Comparison of ENCODE assay signal across 31 cellular contexts in the genomic region with DNA sequence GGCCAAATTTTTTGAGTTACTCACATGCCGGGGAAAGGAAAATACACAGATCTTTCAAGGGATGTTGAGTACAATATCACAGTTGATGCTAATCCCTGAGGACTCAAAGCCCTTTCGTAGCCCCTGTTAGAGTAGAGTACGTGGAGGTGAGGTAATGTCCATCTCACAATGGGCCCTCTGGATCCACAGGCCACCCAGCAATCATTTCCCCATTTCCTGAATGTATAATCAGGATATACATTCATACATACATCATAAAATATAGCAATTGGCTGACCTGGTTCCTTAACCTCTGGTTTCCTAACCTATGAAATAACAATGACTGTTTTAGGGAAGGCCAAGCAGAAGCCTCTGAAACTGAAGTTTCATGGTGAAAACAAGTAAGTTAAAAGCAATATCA. TPM values are rescaled to one million over a fixed set of nuclear protein-coding genes. Genes with fewer than 3 reads are reported as not detected.
"Had no signal": no experiment of that assay in that cellular context is flagged by ENCODE, and none has a peak within 500 bp of the region (broad histone marks: within the 10 kb centered on the region; RNA-seq: fewer than 3 reads in every experiment).

No MANE protein-coding gene starts in this region.

- H3K27me3 ChIP-seq: left lung, ovary, tibial nerve, uterus had no signal

- H3K27ac Mint-ChIP-seq: immature natural killer cell; natural killer cell treated with Interleukin-12 subunit alpha and Interleukin-12 subunit beta and Interleukin-15 and Interleukin-18, amount 100 ng/mL, for 72 hours; type B pancreatic cell had no signal

- ATAC-seq: left colon; left lung; lower lobe of right lung; mucosa of descending colon; naive thymus-derived CD4-positive, alpha-beta T cell; natural killer cell treated with Interleukin-12 subunit alpha and Interleukin-12 subunit beta and Interleukin-15 and Interleukin-18, amount 100 ng/mL, for 72 hours; right cardiac atrium; sciatic nerve; stimulated activated naive CD8-positive, alpha-beta T cell treated with anti-CD3 and anti-CD28 coated beads, Interleukin-15, amount 100 ng/mL, for 72 hours had no signal

- H3K9me3 Mint-ChIP-seq: immature natural killer cell; natural killer cell treated with Interleukin-12 subunit alpha and Interleukin-12 subunit beta and Interleukin-15 and Interleukin-18, amount 100 ng/mL, for 72 hours; type B pancreatic cell had no signal

- H3K27ac ChIP-seq: left lung, lower lobe of right lung, ovary, prostate gland, skin epidermis, tibial nerve, uterus had no signal

- H3K4me3 Mint-ChIP-seq: immature natural killer cell; naive thymus-derived CD4-positive, alpha-beta T cell; natural killer cell treated with Interleukin-12 subunit alpha and Interleukin-12 subunit beta and Interleukin-15 and Interleukin-18, amount 100 ng/mL, for 72 hours; stimulated activated naive CD8-positive, alpha-beta T cell treated with anti-CD3 and anti-CD28 coated beads, Interleukin-15, amount 100 ng/mL, for 72 hours; type B pancreatic cell had no signal

- H3K4me1 ChIP-seq: uterus had no signal

- H3K27me3 Mint-ChIP-seq: naive thymus-derived CD4-positive, alpha-beta T cell; natural killer cell treated with Interleukin-12 subunit alpha and Interleukin-12 subunit beta and Interleukin-15 and Interleukin-18, amount 100 ng/mL, for 72 hours; stimulated activated naive CD8-positive, alpha-beta T cell treated with anti-CD3 and anti-CD28 coated beads, Interleukin-15, amount 100 ng/mL, for 72 hours had no signal

- H3K36me3 ChIP-seq: ovary, prostate gland, uterus had no signal

- FAIRE-seq: islet of Langerhans, kidney had no signal

- DNase-seq: hypothalamus; immature natural killer cell; kidney; left colon; left lung; lower lobe of right lung; mammary epithelial cell; mesendoderm; midbrain; mucosa of descending colon; naive thymus-derived CD4-positive, alpha-beta T cell; ovary; posterior cingulate gyrus; retina; right cardiac atrium; stimulated activated CD4-positive, alpha-beta T cell treated with anti-CD3 and anti-CD28 coated beads, Interleukin-12 subunit alpha, Interleukin-12 subunit beta, amount 100 ng/mL, for 4 hours; stimulated activated CD4-positive, alpha-beta T cell treated with anti-CD3 and anti-CD28 coated beads, Interleukin-15, amount 100 ng/mL, for 24 hours; stimulated activated CD4-positive, alpha-beta T cell treated with anti-CD3 and anti-CD28 coated beads, Interleukin-2, amount 100 ng/mL, for 24 hours; stimulated activated CD4-positive, alpha-beta T cell treated with anti-CD3 and anti-CD28 coated beads, Interleukin-4, amount 100 ng/mL, for 1 hour; stimulated activated naive CD4-positive, alpha-beta T cell treated with Interleukin-2 at 50 U/mL for 16 hours; stimulated activated naive CD8-positive, alpha-beta T cell treated with anti-CD3 and anti-CD28 coated beads, Interleukin-15, amount 100 ng/mL, for 72 hours; substantia nigra; uterus had no signal

- H3K9me3 ChIP-seq: left lung, lower lobe of right lung, mucosa of descending colon, ovary, prostate gland, tibial nerve, uterus had no signal

- H3K36me3 Mint-ChIP-seq: type B pancreatic cell had no signal

- H3K4me3 ChIP-seq: left lung, lower lobe of right lung, mucosa of descending colon, ovary, prostate gland, skin epidermis, tibial nerve, uterus had no signal

RNA-seq across cellular contexts. Expression of a gene that starts 10.2 kb away (rescaled TPM):
- polyA plus RNA-seq: neural cell had no signal
